ENCODE assay signal across 11 cellular contexts in genomic region chr11:36300651-36301050, GRCh38. TPM values are rescaled to one million over a fixed set of nuclear protein-coding genes. Genes with fewer than 3 reads are reported as not detected.
DNase-seq lines count a peak whose midpoint lies in the region; ATAC-seq and TF ChIP-seq lines count a peak whose summit lies in the region.
"Had no signal": no experiment of that assay in that cellular context is flagged by ENCODE, and none has a peak within 500 bp of the region (broad histone marks: within the 10 kb centered on the region; RNA-seq: fewer than 3 reads in every experiment).

No MANE protein-coding gene starts in this region.

- no peaks in the 10 kb centered on the region for H3K36me3 Mint-ChIP-seq in chondrocyte (ENCODE audit: low read depth)
- no peaks in the 10 kb centered on the region for H3K36me3 Mint-ChIP-seq in activated T-cell treated with anti-CD3 and anti-CD28 coated beads, Interleukin-2, amount 50 U/mL, for 24 hours (ENCODE audit: low read depth)

- H3K4me1 ChIP-seq in transverse colon: peaks cover 5 to 67% (median 36%) of the 10 kb centered on the region in 4 donors

- H3K27me3 Mint-ChIP-seq in chondrocyte (ENCODE audit: low read depth): no peaks in the 10 kb centered on the region
- H3K27me3 Mint-ChIP-seq in activated T-cell treated with anti-CD3 and anti-CD28 coated beads, Interleukin-2, amount 50 U/mL, for 24 hours: peaks cover 10% of the 10 kb centered on the region
- H3K27me3 Mint-ChIP-seq: central memory CD8-positive, alpha-beta T cell had no signal

- H3K27ac Mint-ChIP-seq in chondrocyte (ENCODE audit: unreplicated experiment): peak overlapping the region; percentile 42
- H3K27ac Mint-ChIP-seq in activated T-cell treated with anti-CD3 and anti-CD28 coated beads, Interleukin-2, amount 50 U/mL, for 24 hours: no peak overlapping the region

- TF ChIP-seq CTCF in chondrocyte (IDR thresholded peaks at IDR 0.05): no peak
- no peak for TF ChIP-seq CTCF in transverse colon (IDR thresholded peaks at IDR 0.05)

- H3K4me3 ChIP-seq in transverse colon: no peak overlapping the region

- H3K4me3 Mint-ChIP-seq in chondrocyte (ENCODE audit: unreplicated experiment): no peak overlapping the region
- H3K4me3 Mint-ChIP-seq in activated T-cell treated with anti-CD3 and anti-CD28 coated beads, Interleukin-2, amount 50 U/mL, for 24 hours: no peak overlapping the region
- H3K4me3 Mint-ChIP-seq: central memory CD8-positive, alpha-beta T cell; stimulated activated naive CD8-positive, alpha-beta T cell treated with anti-CD3 and anti-CD28 coated beads, Interleukin-15, amount 100 ng/mL, for 72 hours had no signal

- no peaks in the 10 kb centered on the region for H3K36me3 ChIP-seq in transverse colon

- H3K9me3 ChIP-seq in transverse colon: no peaks in the 10 kb centered on the region

- DNase-seq in NCI-H2171 (lab: John Stamatoyannopoulos, UW) (peak; percentile 42), chondrocyte (ENCODE audit: low spot score) (no peak), left colon (peak; percentile 85 to 86), transverse colon (peak; percentile 85)
- DNase-seq in activated T-cell treated with anti-CD3 and anti-CD28 coated beads, Interleukin-2, amount 50 U/mL, for 24 hours: no peak
- DNase-seq: activated CD8-positive, alpha-beta memory T cell treated with anti-CD3 and anti-CD28 coated beads, Interleukin-2, amount 50 U/mL, for 48 hours; NCI-H526; stimulated activated naive CD8-positive, alpha-beta T cell treated with anti-CD3 and anti-CD28 coated beads, Interleukin-15, amount 100 ng/mL, for 72 hours had no signal

- ATAC-seq in left colon (peak; percentile 71), HG03039 (IDR thresholded peaks at IDR 0.05; ENCODE audit: unreplicated experiment) (no peak), HG02885 (IDR thresholded peaks at IDR 0.05; ENCODE audit: poor library complexity, unreplicated experiment) (no peak)
- ATAC-seq: stimulated activated naive CD8-positive, alpha-beta T cell treated with anti-CD3 and anti-CD28 coated beads, Interleukin-15, amount 100 ng/mL, for 72 hours had no signal

- no peaks in the 10 kb centered on the region for H3K9me3 Mint-ChIP-seq in chondrocyte (ENCODE audit: low read depth)
- H3K9me3 Mint-ChIP-seq in activated T-cell treated with anti-CD3 and anti-CD28 coated beads, Interleukin-2, amount 50 U/mL, for 24 hours: no peaks in the 10 kb centered on the region
- H3K9me3 Mint-ChIP-seq: central memory CD8-positive, alpha-beta T cell; stimulated activated naive CD8-positive, alpha-beta T cell treated with anti-CD3 and anti-CD28 coated beads, Interleukin-15, amount 100 ng/mL, for 72 hours had no signal

- H3K4me1 Mint-ChIP-seq in chondrocyte (ENCODE audit: low read depth): peaks cover 23% of the 10 kb centered on the region
- no peaks in the 10 kb centered on the region for H3K4me1 Mint-ChIP-seq in activated T-cell treated with anti-CD3 and anti-CD28 coated beads, Interleukin-2, amount 50 U/mL, for 24 hours (ENCODE audit: low read depth)
- H3K4me1 Mint-ChIP-seq: central memory CD8-positive, alpha-beta T cell; stimulated activated naive CD8-positive, alpha-beta T cell treated with anti-CD3 and anti-CD28 coated beads, Interleukin-15, amount 100 ng/mL, for 72 hours had no signal

- 18% methylated on average over 3 of the region's 3 CpGs; no CpG with 5 or more reads in 1 of the 2 donors for WGBS in transverse colon (ENCODE audit: low coverage in 1 of 2), 2 donors

- TF ChIP-seq POLR2A in transverse colon (IDR thresholded peaks at IDR 0.05): no peak

- no peaks in the 10 kb centered on the region for H3K27me3 ChIP-seq in transverse colon

- intact Hi-C loops in left colon (cut with DNase I, micrococcal nuclease): no loop called here
- intact Hi-C loops in transverse colon (cut with DNase I; ENCODE audit: low total_unique reads): no loop called here

- in situ Hi-C loops in transverse colon (cut with MboI; ENCODE audit: low pct_ligation_motif_present in 1 of 4, low pct_unique_long_range_greater_than_20kb in 1 of 4, low sequenced_read_pairs in 3 of 4): no loop called here

- peak overlapping the region; percentile 49 to 71 (median 58) for H3K27ac ChIP-seq in transverse colon

- TF ChIP-seq EP300 in transverse colon (IDR thresholded peaks at IDR 0.05; ENCODE audit: low read depth): no peak

RNA-seq across cellular contexts. Expression of gene PRR5L, which starts 4.6 kb away (rescaled TPM):
- 47.8 to 72.4 TPM (median 50.7 TPM) in 3 replicates for total RNA-seq in chondrocyte
- 100 to 1,000 TPM; 172 to 264 TPM for total RNA-seq in left colon
- 100 to 1,000 TPM; 203 to 418 (median 251) TPM for total RNA-seq in transverse colon

RNA-seq across cellular contexts. Expression of gene COMMD9, which starts 11.4 kb away (rescaled TPM):
- total RNA-seq in chondrocyte (52.5 to 71.0 TPM (median 54.6 TPM) in 3 replicates), left colon (10 to 100 TPM; 38.1 to 42.2 TPM), transverse colon (10 to 100 TPM; 22.4 to 46.2 (median 33.9) TPM)

Comparison
In these comparisons a context has a peak if more than half of its experiments do, and no peak if none do; other contexts are left out.
1. DNase-seq: peak in NCI-H2171 (single experiment), left colon (2 of 2) and transverse colon (single experiment); none in chondrocyte (single experiment) and activated T-cell treated with anti-CD3 and anti-CD28 coated beads, Interleukin-2, amount 50 U/mL, for 24 hours (single experiment).